25 cellular contexts compared by ENCODE assay signal in genomic region chr10:114857922-114858629, GRCh38. TPM values are rescaled to one million over a fixed set of nuclear protein-coding genes. Genes with fewer than 3 reads are reported as not detected.
DNase-seq lines count a peak whose midpoint lies in the region; ATAC-seq and TF ChIP-seq lines count a peak whose summit lies in the region.
"Had no signal": no experiment of that assay in that cellular context is flagged by ENCODE, and none has a peak within 500 bp of the region (broad histone marks: within the 10 kb centered on the region; RNA-seq: fewer than 3 reads in every experiment).

No MANE protein-coding gene starts in this region.

- H3K27me3 Mint-ChIP-seq in Calu3 (ENCODE audit: unreplicated experiment) = no peaks in the 10 kb centered on the region
- H3K27me3 Mint-ChIP-seq in activated T-helper 17 cell treated with anti-CD3 and anti-CD28 coated beads, Interleukin-2, amount 50 U/mL, for 72 hours = no peaks in the 10 kb centered on the region

- H3K36me3 ChIP-seq in ACC112 (ENCODE audit: insufficient read depth, low read length) = peaks cover 46% of the 10 kb centered on the region

- no peak for TF ChIP-seq CTCF in Calu3 (IDR thresholded peaks at IDR 0.05; ENCODE audit: unreplicated experiment)

- peak overlapping the region; percentile 40 for H3K27ac ChIP-seq in ACC112 (ENCODE audit: low read depth, low read length)
- H3K27ac ChIP-seq: HL-60, right atrium auricular region, stomach had no signal

- BruUV-seq in Calu3 (replicated peaks; lab: Mats Ljungman, UMichigan) = no TSS peak

- H3K36me3 Mint-ChIP-seq in Calu3 (ENCODE audit: insufficient read depth, unreplicated experiment) = peaks cover 5% of the 10 kb centered on the region
- H3K36me3 Mint-ChIP-seq in activated T-helper 17 cell treated with anti-CD3 and anti-CD28 coated beads, Interleukin-2, amount 50 U/mL, for 72 hours (ENCODE audit: low read depth) = peaks cover 94% of the 10 kb centered on the region

- H3K4me3 ChIP-seq in ACC112 (ENCODE audit: low read depth, low read length) = no peak overlapping the region; the same call in 1 of the 2 replicates
- H3K4me3 ChIP-seq: gastroesophageal sphincter, right atrium auricular region, stomach, transverse colon had no signal

- no peak for DNase-seq in Calu3
- no peak for DNase-seq in left colon
- DNase-seq in kidney tubule cell (ENCODE audit: low spot score) = no peak
- DNase-seq: activated CD4-positive, CD25-positive, alpha-beta regulatory T cell; activated CD8-positive, alpha-beta memory T cell treated with anti-CD3 and anti-CD28 coated beads for 24 hours; activated naive CD4-positive, alpha-beta T cell treated with anti-CD3 and anti-CD28 coated beads, Interleukin-2, amount 50 U/mL, for 16 hours; AML-193; Caco-2; cerebellar nuclear complex; islet precursor cell; mammary epithelial cell; NCI-H446 treated with DMSO at 0.1 percent for 48 hours; nucleus accumbens; stimulated activated CD4-positive, alpha-beta T cell treated with anti-CD3 and anti-CD28 coated beads, Interleukin-4, amount 100 ng/mL, for 4 hours; stomach; T1000; transverse colon had no signal

- no peak overlapping the region for H3K4me3 Mint-ChIP-seq in Calu3 (ENCODE audit: low read depth, unreplicated experiment)
- H3K4me3 Mint-ChIP-seq in activated T-helper 17 cell treated with anti-CD3 and anti-CD28 coated beads, Interleukin-2, amount 50 U/mL, for 72 hours = peak overlapping the region; percentile 63

- ATAC-seq in activated T-helper 17 cell treated with anti-CD3 and anti-CD28 coated beads, Interleukin-2, amount 50 U/mL, for 72 hours (replicated peaks) = no peak
- ATAC-seq in left colon (peak; percentile 35), GM21723 (IDR thresholded peaks at IDR 0.05; ENCODE audit: unreplicated experiment) (no peak), GM19463 (IDR thresholded peaks at IDR 0.05; ENCODE audit: unreplicated experiment) (no peak)
- ATAC-seq: esophagus mucosa, gastroesophageal sphincter had no signal

- CTCF ChIA-PET in Calu3 (lab: Charles Lee) = no interaction called here

- peaks cover 10% of the 10 kb centered on the region for H3K79me2 ChIP-seq in ACC112 (ENCODE audit: control insufficient read depth, insufficient read depth, low read length, unreplicated experiment)

- peak overlapping the region; percentile 41 for H3K27ac Mint-ChIP-seq in Calu3 (ENCODE audit: unreplicated experiment)
- H3K27ac Mint-ChIP-seq in activated T-helper 17 cell treated with anti-CD3 and anti-CD28 coated beads, Interleukin-2, amount 50 U/mL, for 72 hours = peak overlapping the region; percentile 84

- H3K4me1 Mint-ChIP-seq in Calu3 (ENCODE audit: low read depth, unreplicated experiment) = peaks cover 10% of the 10 kb centered on the region
- H3K4me1 Mint-ChIP-seq in activated T-helper 17 cell treated with anti-CD3 and anti-CD28 coated beads, Interleukin-2, amount 50 U/mL, for 72 hours = peaks cover 14% of the 10 kb centered on the region

- H3K27me3 ChIP-seq in ACC112 (ENCODE audit: insufficient read depth, low read length) = no peaks in the 10 kb centered on the region
- H3K27me3 ChIP-seq: gastroesophageal sphincter, right atrium auricular region, stomach, transverse colon had no signal

- intact Hi-C loops in Calu3 (cut with micrococcal nuclease; ENCODE audit: unreplicated experiment) (loop anchor here (2.0 kb wide), 1 partner anchor 33 kb away; no protein-coding TSS in a partner anchor), left colon (cut with DNase I, micrococcal nuclease) (no loop called here)

- H2AFZ ChIP-seq in ACC112 (ENCODE audit: low read length, unreplicated experiment) = no peak overlapping the region

- H3K9me3 Mint-ChIP-seq in Calu3 (ENCODE audit: low read depth, unreplicated experiment) = no peaks in the 10 kb centered on the region
- H3K9me3 Mint-ChIP-seq in activated T-helper 17 cell treated with anti-CD3 and anti-CD28 coated beads, Interleukin-2, amount 50 U/mL, for 72 hours = no peaks in the 10 kb centered on the region

- peaks cover 39% of the 10 kb centered on the region for H3K4me1 ChIP-seq in ACC112 (ENCODE audit: control insufficient read depth, insufficient read depth, low read length, unreplicated experiment)

RNA-seq across cellular contexts. Expression of gene FHIP2A, which starts 36.5 kb away (rescaled TPM):
- 10.8 and 10.9 TPM in 2 replicates for total RNA-seq in Calu3 (2022)
- total RNA-seq in activated T-helper 17 cell treated with anti-CD3 and anti-CD28 coated beads, Interleukin-2, amount 50 U/mL, for 72 hours = 10 to 100 TPM; 22.8 to 31.2 TPM
- total RNA-seq in left colon = 10 to 100 TPM; 15.1 to 15.7 TPM
